In the genomic region with DNA sequence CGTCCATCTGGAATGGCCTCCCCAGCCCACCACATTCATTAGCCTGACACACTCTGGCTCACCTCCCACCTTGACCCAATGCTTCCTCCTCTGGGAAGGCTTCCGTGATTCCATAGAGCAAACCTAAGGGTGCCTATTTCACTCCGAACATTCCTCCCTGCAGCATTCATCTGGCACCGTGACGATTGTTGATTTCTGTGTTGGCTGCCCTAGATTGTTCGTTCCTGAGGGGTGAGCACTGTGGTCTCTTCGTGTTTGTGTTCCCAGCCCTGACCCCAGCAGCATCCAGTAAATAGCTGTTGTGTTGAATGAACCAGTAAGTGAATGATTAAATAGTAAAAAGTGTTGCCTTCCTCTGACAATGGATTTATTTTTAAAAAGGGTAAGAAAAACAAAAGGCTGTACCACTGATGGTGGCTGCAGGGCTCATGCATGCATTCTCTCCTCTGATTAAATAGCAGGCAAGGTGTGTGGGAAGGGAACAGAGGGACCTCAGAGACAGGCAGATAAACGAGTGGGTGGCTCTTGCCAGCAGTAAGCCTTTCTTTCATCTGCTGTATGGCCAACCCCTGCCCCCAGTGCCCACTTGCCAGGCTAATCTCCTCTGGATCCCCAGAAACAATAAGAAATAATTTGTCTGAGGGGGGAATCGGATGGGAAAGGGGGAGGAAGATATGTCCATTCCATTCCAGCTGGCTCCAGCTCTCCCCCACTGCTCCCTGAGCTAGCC, we compare ENCODE assay signal across 22 cellular contexts. TPM values are rescaled to one million over a fixed set of nuclear protein-coding genes. Genes with fewer than 3 reads are reported as not detected.
A peak's percentile ranks its signal among the peaks of the same experiment; 100 is the strongest.
DNase-seq lines count a peak whose midpoint lies in the region; ATAC-seq and TF ChIP-seq lines count a peak whose summit lies in the region.
"Had no signal": no experiment of that assay in that cellular context is flagged by ENCODE, and none has a peak within 500 bp of the region (broad histone marks: within the 10 kb centered on the region; RNA-seq: fewer than 3 reads in every experiment).

No MANE protein-coding gene starts in this region.

- H3K36me3 ChIP-seq in neural progenitor cell: no peaks in the 10 kb centered on the region
- H3K36me3 ChIP-seq: SJSA1 had no signal

- H3K27ac Mint-ChIP-seq in H9 (no peak overlapping the region; a peak in 1 of 7 replicates), neural progenitor cell (no peak overlapping the region)
- H3K27ac Mint-ChIP-seq in activated naive CD8-positive, alpha-beta T cell treated with anti-CD3 and anti-CD28 coated beads, Interleukin-2, amount 50 U/mL, for 24 hours: no peak overlapping the region
- H3K27ac Mint-ChIP-seq: B cell; CD8-positive, alpha-beta memory T cell had no signal

- whole genome bisulfite sequencing in H9 (ENCODE audit: extremely low coverage, insufficient read length, low lambda C conversion rate): no CpG with 5 or more reads among the region's 9 CpGs

- H3K4me2 ChIP-seq in H9 (ENCODE audit: insufficient read depth, insufficient read length, low read length): no peak overlapping the region
- peak overlapping the region; percentile 52 for H3K4me2 ChIP-seq in neural progenitor cell

- H3F3A ChIP-seq in neural progenitor cell (ENCODE audit: low read depth): no peaks in the 10 kb centered on the region

- H3K9me3 ChIP-seq in H9 (ENCODE audit: control insufficient read depth, low read depth, low read length) (no peaks in the 10 kb centered on the region), neural progenitor cell (ENCODE audit: low read depth) (no peaks in the 10 kb centered on the region)
- H3K9me3 ChIP-seq: SJSA1 had no signal

- ATAC-seq in activated naive CD8-positive, alpha-beta T cell treated with anti-CD3 and anti-CD28 coated beads, Interleukin-2, amount 50 U/mL, for 24 hours: no peak
- ATAC-seq in HG03196 (IDR thresholded peaks at IDR 0.05; ENCODE audit: unreplicated experiment): no peak

- peaks cover 2% of the 10 kb centered on the region for H4K20me1 ChIP-seq in H9 (ENCODE audit: control insufficient read depth, insufficient read depth, insufficient read length)
- H4K20me1 ChIP-seq in neural progenitor cell (ENCODE audit: low read depth): no peaks in the 10 kb centered on the region

- H3K4ac ChIP-seq in H9 (ENCODE audit: low read depth, low read length): no peak overlapping the region

- no peak overlapping the region for H4K5ac ChIP-seq in H9 (ENCODE audit: insufficient read length, low read depth, low read length)

- H3K23me2 ChIP-seq in H9 (ENCODE audit: insufficient read length, low read depth, low read length, poor library complexity, severe bottlenecking): no peaks in the 10 kb centered on the region

- H2AK5ac ChIP-seq in H9 (ENCODE audit: insufficient read length, low read length): no peak overlapping the region

- H3K79me1 ChIP-seq in H9 (ENCODE audit: insufficient read depth, low read depth, low read length, poor library complexity, severe bottlenecking): no peaks in the 10 kb centered on the region

- no peak overlapping the region for H3K18ac ChIP-seq in H9 (ENCODE audit: insufficient read length, low read depth, low read length)

- no peak overlapping the region for H2BK120ac ChIP-seq in H9 (ENCODE audit: low read depth, low read length, poor library complexity, severe bottlenecking)

- H3K4me1 Mint-ChIP-seq in H9 (peaks cover 6% of the 10 kb centered on the region in 2 experiments; a peak in 3 of 4 replicates), neural progenitor cell (peaks cover 8% of the 10 kb centered on the region)
- no peaks in the 10 kb centered on the region for H3K4me1 Mint-ChIP-seq in activated naive CD8-positive, alpha-beta T cell treated with anti-CD3 and anti-CD28 coated beads, Interleukin-2, amount 50 U/mL, for 24 hours
- H3K4me1 Mint-ChIP-seq: B cell; CD8-positive, alpha-beta memory T cell had no signal

- H3K9me3 Mint-ChIP-seq in H9 (no peaks in the 10 kb centered on the region; a peak in 1 of 5 replicates), neural progenitor cell (no peaks in the 10 kb centered on the region)
- H3K9me3 Mint-ChIP-seq in activated naive CD8-positive, alpha-beta T cell treated with anti-CD3 and anti-CD28 coated beads, Interleukin-2, amount 50 U/mL, for 24 hours: no peaks in the 10 kb centered on the region

- H3K36me3 Mint-ChIP-seq in H9 (ENCODE audit: insufficient read depth in 1 of 3, low read depth in 3 of 3): no peaks in the 10 kb centered on the region
- H3K36me3 Mint-ChIP-seq in neural progenitor cell: no peaks in the 10 kb centered on the region
- H3K36me3 Mint-ChIP-seq in activated naive CD8-positive, alpha-beta T cell treated with anti-CD3 and anti-CD28 coated beads, Interleukin-2, amount 50 U/mL, for 24 hours (ENCODE audit: low read depth): no peaks in the 10 kb centered on the region
- H3K36me3 Mint-ChIP-seq: CD8-positive, alpha-beta memory T cell had no signal

- no peak for TF ChIP-seq CTCF in AG10803 (conservative IDR thresholded peaks at IDR 0.05; ENCODE audit: low read length)
- no peak for TF ChIP-seq CTCF in H9 (conservative IDR thresholded peaks at IDR 0.05)
- TF ChIP-seq CTCF in neural progenitor cell (IDR thresholded peaks at IDR 0.05): no peak

- H2BK15ac ChIP-seq in H9 (ENCODE audit: low read depth, low read length): no peak overlapping the region

- no peak overlapping the region for H4K91ac ChIP-seq in H9 (ENCODE audit: insufficient read length, low read depth, low read length)

- H3K79me2 ChIP-seq in H9 (ENCODE audit: insufficient read depth, low read length) (no peaks in the 10 kb centered on the region), neural progenitor cell (ENCODE audit: low read depth) (no peaks in the 10 kb centered on the region)

- H2BK20ac ChIP-seq in H9 (ENCODE audit: low read depth, low read length, poor library complexity, severe bottlenecking): no peak overlapping the region

- H3K56ac ChIP-seq in H9 (ENCODE audit: insufficient read length, low read depth, low read length): no peak overlapping the region

- no peak overlapping the region for H3K4me3 Mint-ChIP-seq in H9
- no peak overlapping the region for H3K4me3 Mint-ChIP-seq in neural progenitor cell
- H3K4me3 Mint-ChIP-seq in activated naive CD8-positive, alpha-beta T cell treated with anti-CD3 and anti-CD28 coated beads, Interleukin-2, amount 50 U/mL, for 24 hours: no peak overlapping the region
- H3K4me3 Mint-ChIP-seq: B cell; CD8-positive, alpha-beta memory T cell; IgD-negative memory B cell had no signal

- DNase-seq in AG10803 (ENCODE audit: low read depth) (peak; percentile 7), H9 (no peak), cerebellar cortex (ENCODE audit: low spot score) (peak; percentile 67), neural progenitor cell (ENCODE audit: low spot score) (no peak), NCI-H187 (lab: John Stamatoyannopoulos, UW) (no peak), T-helper 1 cell (no peak)
- no peak for DNase-seq in activated naive CD8-positive, alpha-beta T cell treated with anti-CD3 and anti-CD28 coated beads, Interleukin-2, amount 50 U/mL, for 24 hours
- DNase-seq: CD8-positive, alpha-beta memory T cell; DMS 273 treated with DMSO at 0.1 percent for 48 hours; DMS79; NCI-H1092 treated with DMSO at 0.1 percent for 48 hours; NCI-H1436 treated with DMSO at 0.1 percent for 48 hours; NCI-H2029; NCI-H69; Right ventricle myocardium superior; RPMI8226 had no signal

- no peak overlapping the region for H3K23ac ChIP-seq in H9 (ENCODE audit: insufficient read length, low read depth, low read length)

- H2AFZ ChIP-seq in H9 (ENCODE audit: low read length) (no peak overlapping the region), neural progenitor cell (replicated peaks) (no peak overlapping the region)

- H3K27me3 Mint-ChIP-seq in H9 (ENCODE audit: low read depth): peaks cover 33% of the 10 kb centered on the region
- peaks cover 8% of the 10 kb centered on the region for H3K27me3 Mint-ChIP-seq in neural progenitor cell (ENCODE audit: insufficient read depth, low read depth)
- peaks cover 28% of the 10 kb centered on the region for H3K27me3 Mint-ChIP-seq in activated naive CD8-positive, alpha-beta T cell treated with anti-CD3 and anti-CD28 coated beads, Interleukin-2, amount 50 U/mL, for 24 hours

- no peak overlapping the region for H3K27ac ChIP-seq in H9 (ENCODE audit: insufficient read length, low read depth, low read length)
- H3K27ac ChIP-seq in neural progenitor cell: no peak overlapping the region
- H3K27ac ChIP-seq: C4-2B, SJSA1 had no signal

- H2BK12ac ChIP-seq in H9 (ENCODE audit: insufficient read length, low read depth, low read length): no peak overlapping the region

- H3K4me3 ChIP-seq in AG10803 (ENCODE audit: low read length) (no peak overlapping the region), neural progenitor cell (no peak overlapping the region)
- H3K4me3 ChIP-seq: SJSA1 had no signal

- H3K4me1 ChIP-seq in H9 (ENCODE audit: insufficient read depth, low read length) (no peaks in the 10 kb centered on the region), neural progenitor cell (peaks cover 6% of the 10 kb centered on the region)
- H3K4me1 ChIP-seq: SJSA1 had no signal

- H3K9ac ChIP-seq in H9 (ENCODE audit: extremely low read depth, insufficient read length, low read length): peak overlapping the region; percentile 31
- H3K9ac ChIP-seq in neural progenitor cell: no peak overlapping the region

- H3K14ac ChIP-seq in H9 (ENCODE audit: insufficient read depth, low read length): no peak overlapping the region

- no peak overlapping the region for H3T11ph ChIP-seq in H9 (ENCODE audit: low read length)

- no peak overlapping the region for H4K8ac ChIP-seq in H9 (replicated peaks; ENCODE audit: insufficient read length, low read depth, low read length)

- no peak overlapping the region for H2BK5ac ChIP-seq in H9 (ENCODE audit: insufficient read length, low read length)

- H3K27me3 ChIP-seq in H9 (ENCODE audit: insufficient read depth, low read length) (no peaks in the 10 kb centered on the region), neural progenitor cell (peaks cover 16% of the 10 kb centered on the region)

RNA-seq across cellular contexts. Expression of a gene that starts 48.4 kb away (rescaled TPM):
- total RNA-seq in H9 (2021) (7.9 and 8.0 TPM in 2 replicates), neural progenitor cell (ENCODE audit: low replicate concordance) (16.5 and 22.5 TPM in 2 replicates)
- total RNA-seq: NCI-H460, SJSA1 had no signal

Comparison
In these comparisons a context has a peak if more than half of its experiments do, and no peak if none do; other contexts are left out.
1. DNase-seq: peak in AG10803 (single experiment) and cerebellar cortex (single experiment); none in H9 (single experiment), neural progenitor cell (single experiment), activated naive CD8-positive, alpha-beta T cell treated with anti-CD3 and anti-CD28 coated beads, Interleukin-2, amount 50 U/mL, for 24 hours (single experiment), NCI-H187 (0 of 2) and T-helper 1 cell (0 of 5).